Comparison of ENCODE assay signal across 15 cellular contexts in the genomic region with DNA sequence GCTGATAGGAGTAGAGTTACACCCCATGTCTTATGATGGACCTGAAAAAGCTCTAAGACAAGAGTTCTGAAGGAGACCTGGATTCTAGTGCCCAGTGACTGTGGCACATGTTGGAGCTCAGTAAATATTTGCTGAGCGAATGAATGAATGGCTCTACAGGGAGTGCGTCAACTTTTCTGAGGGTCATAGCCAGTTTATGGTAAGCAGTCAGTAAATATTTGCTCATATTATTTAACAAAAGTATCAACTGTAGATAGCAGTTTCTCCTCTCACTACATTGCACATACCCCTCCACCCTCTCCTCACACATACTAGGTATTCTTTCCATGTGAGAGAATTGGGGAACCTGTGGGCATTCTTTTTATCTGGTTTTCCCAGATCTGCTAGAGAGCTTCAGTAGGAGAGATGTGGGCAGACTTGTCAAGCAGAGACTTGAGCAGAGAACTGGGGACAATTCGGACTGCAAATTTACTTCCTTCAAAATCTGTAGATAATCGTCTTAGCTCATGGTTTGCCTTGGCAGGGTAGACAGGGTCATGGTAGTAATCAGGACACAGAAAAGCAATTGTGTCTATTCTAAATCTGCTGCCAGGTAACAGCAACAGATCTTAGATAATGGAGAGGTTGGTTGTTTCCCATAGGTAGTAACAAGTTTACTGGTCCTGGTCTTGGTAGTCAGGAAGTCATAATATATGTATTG. TPM values are rescaled to one million over a fixed set of nuclear protein-coding genes. Genes with fewer than 3 reads are reported as not detected.
DNase-seq lines count a peak whose midpoint lies in the region; ATAC-seq, FAIRE-seq and TF ChIP-seq lines count a peak whose summit lies in the region.
"Had no signal": no experiment of that assay in that cellular context is flagged by ENCODE, and none has a peak within 500 bp of the region (broad histone marks: within the 10 kb centered on the region; RNA-seq: fewer than 3 reads in every experiment).

No MANE protein-coding gene starts in this region.

- H3K14ac ChIP-seq in trophoblast cell (ENCODE audit: low read length), result no peak overlapping the region

- no peaks in the 10 kb centered on the region for H3K9me3 ChIP-seq in body of pancreas
- no peaks in the 10 kb centered on the region for H3K9me3 ChIP-seq in stomach
- no peaks in the 10 kb centered on the region for H3K9me3 ChIP-seq in trophoblast cell (ENCODE audit: insufficient read depth, low read depth, low read length)
- H3K9me3 ChIP-seq: BLaER1 treated with 17β-estradiol and CSF1 and Interleukin-3, amounts not matched to agents 10 nM and 100 nM; heart left ventricle; SJSA1; tibial artery had no signal

- intact Hi-C loops in body of pancreas (cut with DNase I) (no loop called here), stomach (cut with DNase I; ENCODE audit: low total_unique reads) (no loop called here)

- H3K4me2 ChIP-seq in trophoblast cell (ENCODE audit: low read length), result no peak overlapping the region

- 17 to 20% methylated on average over 4 of the region's 4 CpGs for WGBS in body of pancreas, 2 donors
- WGBS in stomach, 5 donors, result 29 to 46% (median 35%) methylated on average over 4 of the region's 4 CpGs
- no CpG with 5 or more reads among the region's 4 CpGs for WGBS in trophoblast cell (ENCODE audit: extremely low coverage, insufficient coverage, insufficient read length)

- no peak overlapping the region for H3K4ac ChIP-seq in trophoblast cell (ENCODE audit: low read depth, low read length)

- peak; percentile 71 for DNase-seq in HuH-7 (ENCODE audit: low spot score)
- DNase-seq in NCI-H2196 (lab: John Stamatoyannopoulos, UW; ENCODE audit: unreplicated experiment), result peak; percentile 61
- peak in 3 of 4 donors; percentile 25 to 71 (median 40) for DNase-seq in body of pancreas
- DNase-seq in stomach, result peak; percentile 40
- DNase-seq in trophoblast cell, result no peak
- no peak for DNase-seq in GM12892 (ENCODE audit: insufficient read length)
- DNase-seq: activated gamma-delta T cell treated with Interleukin-2 at 50 U/mL for 16 hours, anterior cingulate cortex, heart left ventricle, mesenchymal stem cell, tibial artery had no signal

- H3K23ac ChIP-seq in trophoblast cell (ENCODE audit: low read length), result no peak overlapping the region

- no peak overlapping the region for H2BK5ac ChIP-seq in trophoblast cell (ENCODE audit: low read depth, low read length, poor library complexity)

- no peaks in the 10 kb centered on the region for H3K36me3 ChIP-seq in body of pancreas (replicated peaks in 1 of 2; ENCODE audit: insufficient read depth in 1 of 2, low read depth in 2 of 2)
- no peaks in the 10 kb centered on the region for H3K36me3 ChIP-seq in stomach
- peaks cover 9 to 31% of the 10 kb centered on the region in 2 experiments for H3K36me3 ChIP-seq in trophoblast cell (ENCODE audit: control insufficient read depth in 1 of 2, insufficient read depth in 2 of 2, low read length in 2 of 2)
- H3K36me3 ChIP-seq: BLaER1 treated with 17β-estradiol and CSF1 and Interleukin-3, amounts not matched to agents 10 nM and 100 nM; heart left ventricle; SJSA1; tibial artery had no signal

- no peaks in the 10 kb centered on the region for H3K79me1 ChIP-seq in trophoblast cell (ENCODE audit: low read length)

- H3K4me1 ChIP-seq in body of pancreas, result peaks cover 31% of the 10 kb centered on the region
- peaks cover under 1 to 16% (median 4%) of the 10 kb centered on the region in 4 donors for H3K4me1 ChIP-seq in stomach
- H3K4me1 ChIP-seq in trophoblast cell (ENCODE audit: control insufficient read depth in 1 of 2, insufficient read depth in 2 of 2, low read length in 2 of 2), result no peaks in the 10 kb centered on the region
- H3K4me1 ChIP-seq: heart left ventricle, tibial artery had no signal

- H3K27ac ChIP-seq in body of pancreas (peak overlapping the region in 2 of 4 donors; percentile 69 to 72), stomach (peak overlapping the region; percentile 30 to 69 (median 40)), trophoblast cell (ENCODE audit: low read depth, low read length) (no peak overlapping the region)
- H3K27ac ChIP-seq: BLaER1 treated with 17β-estradiol and CSF1 and Interleukin-3, amounts not matched to agents 10 nM and 100 nM; heart left ventricle; SJSA1; tibial artery had no signal

- no peak for TF ChIP-seq EP300 in stomach (IDR thresholded peaks at IDR 0.05)

- H2AFZ ChIP-seq in trophoblast cell (ENCODE audit: insufficient read depth, low read length, poor library complexity), result no peak overlapping the region

- FAIRE-seq in GM12892 (lab: Jason Lieb, UNC), result no peak

- no peak overlapping the region for H4K8ac ChIP-seq in trophoblast cell (ENCODE audit: low read depth, low read length)

- H3K4me3 ChIP-seq in body of pancreas (no peak overlapping the region), stomach (no peak overlapping the region), trophoblast cell (ENCODE audit: low read depth, low read length) (no peak overlapping the region)
- H3K4me3 ChIP-seq: BLaER1 treated with 17β-estradiol and CSF1 and Interleukin-3, amounts not matched to agents 10 nM and 100 nM; heart left ventricle; SJSA1; tibial artery had no signal

- TF ChIP-seq CTCF in body of pancreas (IDR thresholded peaks at IDR 0.05) (no peak), stomach (IDR thresholded peaks at IDR 0.05) (no peak)

- H2AK5ac ChIP-seq in trophoblast cell (ENCODE audit: low read length), result no peak overlapping the region

- H3K79me2 ChIP-seq in trophoblast cell (ENCODE audit: control insufficient read depth, insufficient read depth, low read length, poor library complexity), result no peaks in the 10 kb centered on the region

- H3K27me3 ChIP-seq in body of pancreas (peaks cover 0 to under 1% of the 10 kb centered on the region in 2 donors), stomach (peaks cover 0 to 7% (median under 1%) of the 10 kb centered on the region in 3 donors), trophoblast cell (ENCODE audit: insufficient read depth, low read length) (no peaks in the 10 kb centered on the region)
- H3K27me3 ChIP-seq: SJSA1 had no signal

- TF ChIP-seq POLR2A in body of pancreas (IDR thresholded peaks at IDR 0.05), result no peak
- no peak for TF ChIP-seq POLR2A in stomach (IDR thresholded peaks at IDR 0.05)
- no peak for TF ChIP-seq POLR2A in GM12892 (IDR thresholded peaks at IDR 0.05; ENCODE audit: low read depth, low read length)

- no peak overlapping the region for H2BK120ac ChIP-seq in trophoblast cell (ENCODE audit: insufficient read depth, low read length, poor library complexity)

- H4K91ac ChIP-seq in trophoblast cell (ENCODE audit: low read depth, low read length), result no peak overlapping the region

- no peak overlapping the region for H4K12ac ChIP-seq in trophoblast cell (ENCODE audit: low read depth, low read length)

- ATAC-seq in body of pancreas (peak; percentile 91), HG03469 (IDR thresholded peaks at IDR 0.05; ENCODE audit: unreplicated experiment) (no peak)
- ATAC-seq: heart left ventricle had no signal

- H3K9ac ChIP-seq in trophoblast cell (ENCODE audit: low read length), result no peak overlapping the region
- H3K9ac ChIP-seq: BLaER1 treated with 17β-estradiol and CSF1 and Interleukin-3, amounts not matched to agents 10 nM and 100 nM had no signal

- H2BK12ac ChIP-seq in trophoblast cell (ENCODE audit: low read length), result no peak overlapping the region

- H3K18ac ChIP-seq in trophoblast cell (ENCODE audit: low read length), result no peak overlapping the region

RNA-seq across cellular contexts. Expression of gene SLC4A8, which starts 5.7 kb away (rescaled TPM):
- total RNA-seq in body of pancreas, result 1 to 10 TPM; 1.6 to 2.3 TPM
- total RNA-seq in stomach, result 1 to 10 TPM in 3 of 5 donors, under 1 TPM in 2; 0.29 to 9.7 (median 1.8) TPM
- polyA plus RNA-seq in stomach, result 1 to 10 TPM in 1 of 3 donors, under 1 TPM in 2; 0.35 to 1.1 (median 0.87) TPM
- polyA plus RNA-seq in trophoblast cell (2013), result 46.9 and 48.0 TPM in 2 replicates
- 1.8 TPM for polyA plus RNA-seq in GM12892 (2012; ENCODE audit: missing spikeins)

RNA-seq across cellular contexts. Expression of gene GALNT6, which starts 39.1 kb away (rescaled TPM):
- total RNA-seq in body of pancreas (1 to 10 TPM; 8.6 to 9.3 TPM), stomach (100 to 1,000 TPM in 1 of 5 donors, 10 to 100 TPM in 3, 1 to 10 TPM in 1; 4.1 to 155 (median 40.4) TPM)
- 10 to 100 TPM in 1 of 3 donors, 1 to 10 TPM in 2; 3.4 to 11.8 (median 7.7) TPM for polyA plus RNA-seq in stomach
- polyA plus RNA-seq in trophoblast cell (2013), result 65.5 and 68.0 TPM in 2 replicates
- polyA plus RNA-seq in GM12892 (2012; ENCODE audit: missing spikeins), result 12.4 TPM
- polyA plus RNA-seq: neural cell had no signal

Comparison
In these comparisons a context has a peak if more than half of its experiments do, and no peak if none do; other contexts are left out.
1. DNase-seq: peak in HuH-7 (single experiment), NCI-H2196 (single experiment), body of pancreas (3 of 4) and stomach (single experiment); none in trophoblast cell (0 of 2) and GM12892 (single experiment).